ENCODE assay signal across 7 cellular contexts in genomic region chr19:58326501-58326913, GRCh38. TPM values are rescaled to one million over a fixed set of nuclear protein-coding genes. Genes with fewer than 3 reads are reported as not detected.
A peak's percentile ranks its signal among the peaks of the same experiment; 100 is the strongest.
DNase-seq lines count a peak whose midpoint lies in the region; ATAC-seq, FAIRE-seq and TF ChIP-seq lines count a peak whose summit lies in the region.
"Had no signal": no experiment of that assay in that cellular context is flagged by ENCODE, and none has a peak within 500 bp of the region (broad histone marks: within the 10 kb centered on the region; RNA-seq: fewer than 3 reads in every experiment).

No MANE protein-coding gene starts in this region.

- H4K20me1 ChIP-seq in K562 (replicated peaks; ENCODE audit: control insufficient read depth, insufficient read depth, low read length) = peaks cover 4% of the 10 kb centered on the region; the same call in 1 of the 2 replicates

- peak overlapping the region; percentile 92 to 96 for H3K9ac ChIP-seq in K562 (ENCODE audit: insufficient read depth in 1 of 2, low read depth in 2 of 2, low read length in 2 of 2)

- H3K27me3 ChIP-seq in K562 (ENCODE audit: control insufficient read depth in 2 of 2, insufficient read depth in 2 of 2, low read length in 2 of 2) = no peaks in the 10 kb centered on the region

- no TSS peak for BruUV-seq in K562 (replicated peaks; lab: Mats Ljungman, UMichigan)

- WGBS in K562 (ENCODE audit: insufficient coverage, low coverage, missing lambda C conversion rate) = 3% methylated on average over 9 of the region's 9 CpGs

- no peak overlapping the region for H3K27ac Mint-ChIP-seq in naive thymus-derived CD8-positive, alpha-beta T cell
- H3K27ac Mint-ChIP-seq: T-helper 1 cell treated with Interleukin-12 subunit alpha and Interleukin-12 subunit beta and Interleukin-4 antibody, amounts not matched to agents 30 μg/mL and 1 μg/mL, for 36 hours had no signal

- peaks cover 20 to 25% of the 10 kb centered on the region in 2 experiments; a peak in 4 of 5 replicates for H3K4me1 ChIP-seq in K562 (replicated peaks in 1 of 2; ENCODE audit: control insufficient read depth in 2 of 2, insufficient read depth in 2 of 2, low read length in 2 of 2)

- POLR2A ChIA-PET in K562 (lab: Yijun Ruan, JAX) = interaction anchor here (0.6 to 2.2 kb wide), 9 partner anchors 9 to 233 kb away, joined by 3 to 15 read pairs (median 7); partner anchors contain the start of genes RPS5 and ZBTB45
- POLR2A ChIA-PET in naive thymus-derived CD8-positive, alpha-beta T cell (lab: Charles Lee) = interaction anchor here (0.6 to 2.2 kb wide), 12 partner anchors 21 to 248 kb away, joined by 3 to 16 read pairs (median 5); partner anchors contain the start of genes ERVK3-1, RPS5, ZBTB45 and ZNF497

- FAIRE-seq in K562 (lab: Jason Lieb, UNC) = no peak

- TF ChIP-seq RAD21 in K562 (CRISPR knock-in tag; conservative IDR thresholded peaks at IDR 0.05 in 1 of 2, IDR thresholded peaks at IDR 0.05 in 1 of 2) = no peak

- H3K27me3 Mint-ChIP-seq in naive thymus-derived CD8-positive, alpha-beta T cell = no peaks in the 10 kb centered on the region

- no peak overlapping the region for H3K4me3 Mint-ChIP-seq in naive thymus-derived CD8-positive, alpha-beta T cell
- H3K4me3 Mint-ChIP-seq: T-helper 1 cell treated with Interleukin-12 subunit alpha and Interleukin-12 subunit beta and Interleukin-4 antibody, amounts not matched to agents 30 μg/mL and 1 μg/mL, for 36 hours had no signal

- H2AFZ ChIP-seq in K562 (ENCODE audit: low read depth, low read length) = peak overlapping the region; percentile 99

- DNase-seq in K562 (ENCODE audit: extremely low read depth in 1 of 4, low spot score in 3 of 4) (no peak), AG20443 (ENCODE audit: low spot score) (no peak), middle frontal gyrus (ENCODE audit: extremely low spot score, low spot score) (no peak)
- DNase-seq in naive thymus-derived CD8-positive, alpha-beta T cell = no peak

- ATAC-seq in GM18502 (IDR thresholded peaks at IDR 0.05; ENCODE audit: poor library complexity, unreplicated experiment) (peak; percentile 22), K562 (peak; percentile 46; the same call in 1 of the 3 replicates), GM21423 (IDR thresholded peaks at IDR 0.05; ENCODE audit: unreplicated experiment) (no peak)
- ATAC-seq in naive thymus-derived CD8-positive, alpha-beta T cell = peak; percentile 56 to 60

- peaks cover 0 to 14% (median 6%) of the 10 kb centered on the region in 4 donors for H3K4me1 Mint-ChIP-seq in naive thymus-derived CD8-positive, alpha-beta T cell

- no peak for TF ChIP-seq POLR2A in K562 (conservative IDR thresholded peaks at IDR 0.05)

- H3K9me3 Mint-ChIP-seq in naive thymus-derived CD8-positive, alpha-beta T cell = peaks cover 0 to 2% (median 0%) of the 10 kb centered on the region in 9 donors
- H3K9me3 Mint-ChIP-seq: T-helper 1 cell treated with Interleukin-12 subunit alpha and Interleukin-12 subunit beta and Interleukin-4 antibody, amounts not matched to agents 30 μg/mL and 1 μg/mL, for 36 hours had no signal

- no peak for TF ChIP-seq EP300 in K562 (IDR thresholded peaks at IDR 0.05; ENCODE audit: low read length)

- CTCF ChIA-PET in K562 (lab: Yijun Ruan, JAX; ENCODE audit: low intra/inter-chr PET ratio) = no interaction called here

- peaks cover 2% of the 10 kb centered on the region for H3K9me1 ChIP-seq in K562 (ENCODE audit: control insufficient read depth, insufficient read depth, low read length)

- H3K9me3 ChIP-seq in K562 (replicated peaks; ENCODE audit: control insufficient read depth, insufficient read depth, low read depth, low read length) = no peaks in the 10 kb centered on the region

- H3K4me2 ChIP-seq in K562 (ENCODE audit: insufficient read depth, low read length) = peak overlapping the region; percentile 100

- TF ChIP-seq CTCF in K562 (IDR thresholded peaks at IDR 0.05 in 2 of 3, conservative IDR thresholded peaks at IDR 0.05 in 1 of 3; ENCODE audit: insufficient read depth in 2 of 3, low read depth in 1 of 3, low read length in 3 of 3) = no peak

- H3K79me2 ChIP-seq in K562 (ENCODE audit: control insufficient read depth, insufficient read depth, low read length) = peaks cover 49% of the 10 kb centered on the region

- intact Hi-C loops in K562 (cut with micrococcal nuclease) = loop anchor here (1.0 to 5.0 kb wide), 6 partner anchors 21 to 193 kb away; partner anchors contain the start of genes ERVK3-1, ZBTB45, ZNF274 and ZNF446

- in situ Hi-C loops in K562 (cut with MboI) = no loop called here

- no peaks in the 10 kb centered on the region; the same call in 2 of the 3 replicates for H3K36me3 ChIP-seq in K562 (ENCODE audit: control insufficient read depth, insufficient read depth, low read length)

- peak overlapping the region; percentile 94; the same call in 2 of the 3 replicates for H3K27ac ChIP-seq in K562 (ENCODE audit: extremely low read depth, low read depth, low read length)

- H3K36me3 Mint-ChIP-seq in naive thymus-derived CD8-positive, alpha-beta T cell = peaks cover 0 to 5% (median 4%) of the 10 kb centered on the region in 3 donors

- H3K4me3 ChIP-seq in K562 = peak overlapping the region; percentile 98

RNA-seq across cellular contexts. Expression of gene ZSCAN22, which starts 0.3 kb away (rescaled TPM):
- 8.8 and 18.4 TPM in 2 replicates for total RNA-seq in K562 (2011; cell fraction: chromatin; rRNA removed; ENCODE audit: low replicate concordance)
- 11.1 and 14.3 TPM in 2 replicates for total RNA-seq in K562 (2011; cell fraction: nucleolus; rRNA removed)
- 13.6 and 15.6 TPM in 2 replicates for total RNA-seq in K562 (2011; cell fraction: nucleoplasm; rRNA removed)
- total RNA-seq in K562 (2014; rRNA removed) (2.6 and 3.0 TPM in 2 replicates), K562 (2014; rRNA removed; fragmentation: Illumina TruSeq; extraction: Trizol) (3.0 and 3.1 TPM in 2 replicates), K562 (2015; rRNA removed; fragmentation: Illumina TruSeq; extraction: Trizol) (4.0 and 4.1 TPM in 2 replicates), K562 (2021) (5.3 and 5.4 TPM in 2 replicates)
- polyA plus RNA-seq in K562 (2011; rRNA removed) (4.8 and 5.7 TPM in 2 replicates), K562 (2014; fragmentation: Illumina TruSeq; extraction: Trizol) (3.0 and 3.2 TPM in 2 replicates), K562 (2014; fragmentation: Nextera tagmentation; extraction: Ambion mirVana) (1 to 10 TPM in 1 of 2 experiments, under 1 TPM in 1; 0.98 to 1.9 TPM), K562 (2014; rRNA removed) (2.5 and 2.7 TPM in 2 replicates)
- 6.2 TPM in 2 replicates for polyA plus RNA-seq in K562 (2011; cell fraction: cytosol; rRNA removed)
- polyA plus RNA-seq in K562 (2011; cell fraction: nucleus; rRNA removed) = 5.1 and 5.3 TPM in 2 replicates
- 1.8 and 2.5 TPM in 2 replicates for polyA plus RNA-seq in K562 (2012)
- polyA minus RNA-seq in K562 (2011; rRNA and poly(A)+ RNA removed) = 8.5 and 10.1 TPM in 2 replicates
- polyA minus RNA-seq in K562 (2011; cell fraction: cytosol; rRNA and poly(A)+ RNA removed) = 3.3 and 4.2 TPM in 2 replicates
- 4.4 and 6.1 TPM in 2 replicates for polyA minus RNA-seq in K562 (2011; cell fraction: nucleus; rRNA and poly(A)+ RNA removed)
- total RNA-seq in naive thymus-derived CD8-positive, alpha-beta T cell = 1 to 10 TPM; 4.6 TPM
- polyA plus RNA-seq in naive thymus-derived CD8-positive, alpha-beta T cell = 1 to 10 TPM in 2 of 3 donors, under 1 TPM in 1; 0.69 to 3.3 (median 1.4) TPM

RNA-seq across cellular contexts. Expression of gene ERVK3-1, which starts 21.3 kb away (rescaled TPM):
- 81.2 and 112 TPM in 2 replicates for total RNA-seq in K562 (2011; cell fraction: chromatin; rRNA removed; ENCODE audit: low replicate concordance)
- 58.4 and 68.7 TPM in 2 replicates for total RNA-seq in K562 (2011; cell fraction: nucleolus; rRNA removed)
- total RNA-seq in K562 (2011; cell fraction: nucleoplasm; rRNA removed) = 96.3 and 156 TPM in 2 replicates
- total RNA-seq in K562 (2014; rRNA removed) (114 and 130 TPM in 2 replicates), K562 (2014; rRNA removed; fragmentation: Illumina TruSeq; extraction: Trizol) (111 and 114 TPM in 2 replicates), K562 (2015; rRNA removed; fragmentation: Illumina TruSeq; extraction: Trizol) (123 and 136 TPM in 2 replicates), K562 (2021) (84.5 and 90.3 TPM in 2 replicates)
- polyA plus RNA-seq in K562 (2011; rRNA removed) (66.9 and 87.6 TPM in 2 replicates), K562 (2014; fragmentation: Illumina TruSeq; extraction: Trizol) (136 and 153 TPM in 2 replicates), K562 (2014; fragmentation: Nextera tagmentation; extraction: Ambion mirVana) (100 to 1,000 TPM; 261 to 299 TPM), K562 (2014; rRNA removed) (109 and 119 TPM in 2 replicates)
- polyA plus RNA-seq in K562 (2011; cell fraction: cytosol; rRNA removed) = 48.8 and 49.6 TPM in 2 replicates
- polyA plus RNA-seq in K562 (2011; cell fraction: nucleus; rRNA removed) = 180 and 251 TPM in 2 replicates
- 76.9 and 94.1 TPM in 2 replicates for polyA plus RNA-seq in K562 (2012)
- polyA minus RNA-seq in K562 (2011; rRNA and poly(A)+ RNA removed) = 61.6 and 69.6 TPM in 2 replicates
- polyA minus RNA-seq in K562 (2011; cell fraction: cytosol; rRNA and poly(A)+ RNA removed) = 21.6 and 23.1 TPM in 2 replicates
- polyA minus RNA-seq in K562 (2011; cell fraction: nucleus; rRNA and poly(A)+ RNA removed) = 105 and 140 TPM in 2 replicates
- total RNA-seq in naive thymus-derived CD8-positive, alpha-beta T cell = 10 to 100 TPM; 84.3 to 86.1 TPM
- polyA plus RNA-seq in naive thymus-derived CD8-positive, alpha-beta T cell = 10 to 100 TPM; 55.1 to 80.9 (median 72.0) TPM

RNA-seq across cellular contexts. Expression of gene A1BG, which starts 26.8 kb away (rescaled TPM):
- total RNA-seq in K562 (2011; cell fraction: chromatin; rRNA removed; ENCODE audit: low replicate concordance) = 2.7 and 6.5 TPM in 2 replicates
- total RNA-seq in K562 (2011; cell fraction: nucleolus; rRNA removed) = 3.0 and 4.8 TPM in 2 replicates
- 4.9 and 5.3 TPM in 2 replicates for total RNA-seq in K562 (2011; cell fraction: nucleoplasm; rRNA removed)
- total RNA-seq in K562 (2014; rRNA removed) = 19.8 and 24.6 TPM in 2 replicates
- total RNA-seq in K562 (2014; rRNA removed; fragmentation: Illumina TruSeq; extraction: Trizol) = 0.76 and 0.96 TPM in 2 replicates
- 3.1 and 3.6 TPM in 2 replicates for total RNA-seq in K562 (2015; rRNA removed; fragmentation: Illumina TruSeq; extraction: Trizol)
- total RNA-seq in K562 (2021) = 11.8 and 12.1 TPM in 2 replicates
- polyA plus RNA-seq in K562 (2011; rRNA removed) = 2.6 and 5.7 TPM in 2 replicates
- 14.5 and 55.0 TPM in 2 replicates for polyA plus RNA-seq in K562 (2011; cell fraction: cytosol; rRNA removed)
- 4.9 and 5.4 TPM in 2 replicates for polyA plus RNA-seq in K562 (2011; cell fraction: nucleus; rRNA removed)
- polyA plus RNA-seq in K562 (2012) = 12.0 and 15.2 TPM in 2 replicates
- 0.10 and 1.5 TPM in 2 replicates for polyA plus RNA-seq in K562 (2014; fragmentation: Illumina TruSeq; extraction: Trizol)
- 1 to 10 TPM; 1.2 to 2.4 TPM for polyA plus RNA-seq in K562 (2014; fragmentation: Nextera tagmentation; extraction: Ambion mirVana)
- 14.0 and 15.9 TPM in 2 replicates for polyA plus RNA-seq in K562 (2014; rRNA removed)
- 0.51 and 0.56 TPM in 2 replicates for polyA minus RNA-seq in K562 (2011; rRNA and poly(A)+ RNA removed)
- polyA minus RNA-seq in K562 (2011; cell fraction: cytosol; rRNA and poly(A)+ RNA removed) = 0.48 and 3.5 TPM in 2 replicates
- polyA minus RNA-seq in K562 (2011; cell fraction: nucleus; rRNA and poly(A)+ RNA removed) = 1.3 and 1.6 TPM in 2 replicates
- total RNA-seq in naive thymus-derived CD8-positive, alpha-beta T cell = 10 to 100 TPM; 26.3 to 38.3 TPM
- 100 to 1,000 TPM in 2 of 3 donors, 10 to 100 TPM in 1; 96.6 to 126 (median 121) TPM for polyA plus RNA-seq in naive thymus-derived CD8-positive, alpha-beta T cell

RNA-seq across cellular contexts. Expression of gene ZNF497, which starts 36.0 kb away (rescaled TPM):
- total RNA-seq in K562 (2011; cell fraction: chromatin; rRNA removed; ENCODE audit: low replicate concordance) = 4.1 and 7.1 TPM in 2 replicates
- total RNA-seq in K562 (2011; cell fraction: nucleolus; rRNA removed) = 3.7 and 6.0 TPM in 2 replicates
- 1.8 and 2.1 TPM in 2 replicates for total RNA-seq in K562 (2011; cell fraction: nucleoplasm; rRNA removed)
- total RNA-seq in K562 (2014; rRNA removed) (0.45 and 0.98 TPM in 2 replicates), K562 (2014; rRNA removed; fragmentation: Illumina TruSeq; extraction: Trizol) (0.22 and 0.29 TPM in 2 replicates), K562 (2015; rRNA removed; fragmentation: Illumina TruSeq; extraction: Trizol) (0.43 and 0.57 TPM in 2 replicates), K562 (2021) (0.89 and 0.96 TPM in 2 replicates)
- polyA plus RNA-seq in K562 (2011; rRNA removed) (0.96 and 0.98 TPM in 2 replicates), K562 (2014; fragmentation: Illumina TruSeq; extraction: Trizol) (0.24 and 0.36 TPM in 2 replicates), K562 (2014; fragmentation: Nextera tagmentation; extraction: Ambion mirVana) (under 1 TPM in 1 of 2 experiments, not detected in 1; 0.06 TPM), K562 (2014; rRNA removed) (0.56 and 0.63 TPM in 2 replicates)
- polyA plus RNA-seq in K562 (2011; cell fraction: cytosol; rRNA removed) = 0.81 and 2.7 TPM in 2 replicates
- polyA plus RNA-seq in K562 (2011; cell fraction: nucleus; rRNA removed) = 3.2 and 8.8 TPM in 2 replicates
- polyA plus RNA-seq in K562 (2012) = 1.0 and 2.0 TPM in 2 replicates
- polyA minus RNA-seq in K562 (2011; rRNA and poly(A)+ RNA removed) = 0.74 and 0.93 TPM in 2 replicates
- 0.57 and 0.82 TPM in 2 replicates for polyA minus RNA-seq in K562 (2011; cell fraction: cytosol; rRNA and poly(A)+ RNA removed)
- polyA minus RNA-seq in K562 (2011; cell fraction: nucleus; rRNA and poly(A)+ RNA removed) = 1.5 and 2.1 TPM in 2 replicates
- total RNA-seq in naive thymus-derived CD8-positive, alpha-beta T cell = 1 to 10 TPM; 4.7 to 6.6 TPM
- 1 to 10 TPM; 1.8 to 2.2 (median 1.9) TPM for polyA plus RNA-seq in naive thymus-derived CD8-positive, alpha-beta T cell

RNA-seq across cellular contexts. Expression of gene ZNF8, which starts 47.8 kb away (rescaled TPM):
- 22.6 and 25.3 TPM in 2 replicates for total RNA-seq in K562 (2011; cell fraction: chromatin; rRNA removed; ENCODE audit: low replicate concordance)
- total RNA-seq in K562 (2011; cell fraction: nucleolus; rRNA removed) = 15.4 and 17.0 TPM in 2 replicates
- 21.6 and 29.5 TPM in 2 replicates for total RNA-seq in K562 (2011; cell fraction: nucleoplasm; rRNA removed)
- total RNA-seq in K562 (2014; rRNA removed) (5.4 and 6.4 TPM in 2 replicates), K562 (2014; rRNA removed; fragmentation: Illumina TruSeq; extraction: Trizol) (5.4 and 5.6 TPM in 2 replicates), K562 (2015; rRNA removed; fragmentation: Illumina TruSeq; extraction: Trizol) (5.6 and 5.8 TPM in 2 replicates), K562 (2021) (7.0 and 7.7 TPM in 2 replicates)
- polyA plus RNA-seq in K562 (2011; rRNA removed) (4.7 and 6.4 TPM in 2 replicates), K562 (2014; fragmentation: Illumina TruSeq; extraction: Trizol) (3.1 and 3.2 TPM in 2 replicates), K562 (2014; fragmentation: Nextera tagmentation; extraction: Ambion mirVana) (1 to 10 TPM in 1 of 2 experiments, under 1 TPM in 1; 0.71 to 1.0 TPM), K562 (2014; rRNA removed) (3.7 and 3.8 TPM in 2 replicates)
- polyA plus RNA-seq in K562 (2011; cell fraction: cytosol; rRNA removed) = 4.2 and 6.3 TPM in 2 replicates
- 12.4 and 13.1 TPM in 2 replicates for polyA plus RNA-seq in K562 (2011; cell fraction: nucleus; rRNA removed)
- 1.3 and 1.5 TPM in 2 replicates for polyA plus RNA-seq in K562 (2012)
- polyA minus RNA-seq in K562 (2011; rRNA and poly(A)+ RNA removed) = 10.6 and 11.6 TPM in 2 replicates
- 7.4 and 9.4 TPM in 2 replicates for polyA minus RNA-seq in K562 (2011; cell fraction: cytosol; rRNA and poly(A)+ RNA removed)
- polyA minus RNA-seq in K562 (2011; cell fraction: nucleus; rRNA and poly(A)+ RNA removed) = 3.9 and 6.4 TPM in 2 replicates
- 10 to 100 TPM; 12.9 to 13.1 TPM for total RNA-seq in naive thymus-derived CD8-positive, alpha-beta T cell
- 1 to 10 TPM in 1 of 3 donors, under 1 TPM in 2; 0.44 to 1.1 (median 0.75) TPM for polyA plus RNA-seq in naive thymus-derived CD8-positive, alpha-beta T cell
